In the genomic region with DNA sequence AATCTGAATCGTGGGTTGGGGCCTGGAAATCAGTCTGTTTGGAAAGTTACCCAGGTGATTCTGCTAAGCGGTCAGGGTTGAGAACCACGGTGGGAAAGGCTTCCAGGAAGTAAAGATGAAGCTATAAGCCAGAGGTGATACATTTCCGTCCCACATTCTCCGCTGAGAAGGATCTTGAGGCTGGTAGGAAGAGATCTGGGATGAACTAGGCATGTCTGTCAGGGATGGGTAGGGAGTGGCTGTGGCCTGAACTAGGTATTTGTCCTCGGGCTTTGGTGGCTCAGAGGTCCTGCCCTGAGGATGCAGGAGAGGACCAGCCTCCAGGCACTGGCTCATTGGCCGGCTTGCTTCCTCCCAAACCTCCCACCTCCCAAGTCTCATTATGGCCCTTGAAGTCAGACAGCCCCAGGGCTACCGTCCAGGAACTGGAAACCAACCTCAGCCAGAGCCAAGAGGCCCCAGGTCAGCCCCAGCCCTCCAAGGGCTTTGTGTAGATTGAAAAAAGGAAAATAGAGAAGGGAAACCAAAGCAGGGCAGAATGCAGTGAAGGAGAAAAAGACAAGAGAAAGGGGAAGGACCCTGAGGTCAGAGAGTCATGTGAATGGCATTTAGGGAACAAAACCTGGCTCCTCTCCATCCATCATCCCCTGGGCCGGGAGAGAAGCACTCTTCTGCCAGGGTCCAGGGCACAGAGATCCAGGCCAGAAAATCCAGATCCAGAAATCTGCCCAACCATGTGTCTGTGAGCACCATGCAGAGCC, we compare ENCODE assay signal across 11 cellular contexts.
DNase-seq lines count a peak whose midpoint lies in the region; ATAC-seq, FAIRE-seq and TF ChIP-seq lines count a peak whose summit lies in the region.
"Had no signal": no experiment of that assay in that cellular context is flagged by ENCODE, and none has a peak within 500 bp of the region (broad histone marks: within the 10 kb centered on the region; RNA-seq: fewer than 3 reads in every experiment).

No MANE protein-coding gene starts in this region.

- no peak for FAIRE-seq in GM12878 (lab: Jason Lieb, UNC)
- FAIRE-seq: bronchial epithelial cell, H54 had no signal

- H3K9ac ChIP-seq in GM12878 (ENCODE audit: control insufficient read depth, insufficient read depth, low read length) = peak overlapping the region; percentile 18
- H3K9ac ChIP-seq in mesenchymal stem cell (ENCODE audit: low read length) = no peak overlapping the region
- H3K9ac ChIP-seq in MM.1S (ENCODE audit: low read length) = no peak overlapping the region

- RAD21 ChIA-PET in GM12878 (lab: Charles Lee; ENCODE audit: unreplicated experiment) = interaction anchor here (1.2 to 1.6 kb wide), 3 partner anchors 25 to 122 kb away, joined by 3 to 4 read pairs (median 4); no protein-coding TSS in a partner anchor

- H2BK15ac ChIP-seq in mesenchymal stem cell (ENCODE audit: low read depth, poor library complexity, severe bottlenecking) = peak overlapping the region; percentile 73

- ATAC-seq in Right ventricle myocardium inferior (no peak), GM12878 (peak; percentile 72)
- no peak for ATAC-seq in activated CD4-positive, CD25-positive, alpha-beta regulatory T cell treated with anti-CD3 and anti-CD28 coated beads, Interleukin-2, amount 50 U/mL, for 24 hours

- intact Hi-C loops in Right ventricle myocardium inferior (cut with DNase I) (loop anchor here (10.0 kb wide), 1 partner anchor 252 kb away; no protein-coding TSS in a partner anchor), GM12878 (cut with micrococcal nuclease; ENCODE audit: unreplicated experiment) (loop anchor here (5.0 kb wide), 1 partner anchor 160 kb away; no protein-coding TSS in a partner anchor), vagina (cut with DNase I) (no loop called here)

- 55% methylated on average over 9 of the region's 9 CpGs for WGBS in GM12878 (ENCODE audit: insufficient coverage, insufficient replicate concordance, low lambda C conversion rate, missing lambda C conversion rate)
- 79% methylated on average over 9 of the region's 9 CpGs for WGBS in mesenchymal stem cell

- H2AFZ ChIP-seq in GM12878 (ENCODE audit: control insufficient read depth, low read depth, low read length) = peak overlapping the region; percentile 35
- peak overlapping the region; percentile 29 for H2AFZ ChIP-seq in mesenchymal stem cell (ENCODE audit: low read depth, low read length)
- no peak overlapping the region for H2AFZ ChIP-seq in MM.1S (ENCODE audit: low read length)

- peak overlapping the region; percentile 87 to 93 for H3K18ac ChIP-seq in mesenchymal stem cell (ENCODE audit: low read depth in 1 of 2, low read length in 2 of 2)

- no peak for TF ChIP-seq CTCF in cardiac muscle cell (IDR thresholded peaks at IDR 0.05; ENCODE audit: low read depth, low read length)
- no peak for TF ChIP-seq CTCF in GM12878 (IDR thresholded peaks at IDR 0.05 in 2 of 3, conservative IDR thresholded peaks at IDR 0.05 in 1 of 3; ENCODE audit: control insufficient read depth in 2 of 3, extremely low read depth in 1 of 3, insufficient read depth in 1 of 3, low read depth in 3 of 3, low read length in 3 of 3)
- TF ChIP-seq CTCF in vagina (IDR thresholded peaks at IDR 0.05) = no peak
- no peak for TF ChIP-seq CTCF in MM.1S (IDR thresholded peaks at IDR 0.05; ENCODE audit: low read length)

- no peaks in the 10 kb centered on the region for H3F3A ChIP-seq in MM.1S (ENCODE audit: insufficient read depth, low read length)

- peak overlapping the region; percentile 77 to 99 for H2BK12ac ChIP-seq in mesenchymal stem cell (ENCODE audit: low read length in 2 of 2)

- H3K14ac ChIP-seq in mesenchymal stem cell (ENCODE audit: low read length in 2 of 2) = no peak overlapping the region

- DNase-seq in cardiac muscle cell (ENCODE audit: low read depth in 1 of 2, low spot score in 1 of 2) (peak in 1 of 2 donors; percentile 44), Right ventricle myocardium inferior (ENCODE audit: missing footprints) (no peak), GM12878 (ENCODE audit: low read depth, low spot score) (peak; percentile 33), mesenchymal stem cell (no peak), vagina (ENCODE audit: extremely low spot score in 2 of 2) (no peak), NCI-H345 (lab: John Stamatoyannopoulos, UW) (no peak), MM.1S (no peak)

- no peaks in the 10 kb centered on the region for H3K79me2 ChIP-seq in GM12878 (ENCODE audit: control insufficient read depth, insufficient read depth, low read length)
- no peaks in the 10 kb centered on the region for H3K79me2 ChIP-seq in MM.1S (ENCODE audit: low read length)

- peak overlapping the region in 1 of 2 experiments; percentile 49 for H3K23ac ChIP-seq in mesenchymal stem cell (ENCODE audit: low read length in 2 of 2)

- POLR2A ChIA-PET in GM12878 (lab: Charles Lee) = no interaction called here

- H3K4me1 ChIP-seq in cardiac muscle cell (ENCODE audit: low read depth) (peaks cover 27% of the 10 kb centered on the region), GM12878 (ENCODE audit: control insufficient read depth, insufficient read depth, low read length) (peaks cover 40% of the 10 kb centered on the region), mesenchymal stem cell (ENCODE audit: control insufficient read depth, insufficient read depth, low read depth, low read length) (peaks cover 14% of the 10 kb centered on the region), vagina (peaks cover 65% of the 10 kb centered on the region), MM.1S (ENCODE audit: low read length) (no peaks in the 10 kb centered on the region)

- H3K27ac ChIP-seq in cardiac muscle cell (peak overlapping the region; percentile 45), GM12878 (ENCODE audit: control insufficient read depth, insufficient read depth) (peak overlapping the region; percentile 44), mesenchymal stem cell (ENCODE audit: low read length, poor library complexity, severe bottlenecking) (no peak overlapping the region), vagina (peak overlapping the region; percentile 82), MM.1S (ENCODE audit: low read length) (no peak overlapping the region)
- H3K27ac ChIP-seq: SK-N-MC had no signal

- peak overlapping the region; percentile 75 for H4K8ac ChIP-seq in mesenchymal stem cell (ENCODE audit: low read length)

- H4K20me1 ChIP-seq in GM12878 (ENCODE audit: control insufficient read depth, insufficient read depth) (no peaks in the 10 kb centered on the region), MM.1S (ENCODE audit: insufficient read depth, low read length) (no peaks in the 10 kb centered on the region)

- H3K79me1 ChIP-seq in mesenchymal stem cell (replicated peaks; ENCODE audit: low read length, poor library complexity, severe bottlenecking) = no peaks in the 10 kb centered on the region

- H3K4me3 ChIP-seq in cardiac muscle cell (no peak overlapping the region), GM12878 (no peak overlapping the region), mesenchymal stem cell (ENCODE audit: insufficient read depth in 1 of 2, low read depth in 1 of 2, low read length in 2 of 2) (no peak overlapping the region), vagina (no peak overlapping the region), MM.1S (ENCODE audit: low read length) (no peak overlapping the region)
- H3K4me3 ChIP-seq: SK-N-MC had no signal

- H2AK5ac ChIP-seq in mesenchymal stem cell (ENCODE audit: low read length, severe bottlenecking) = peak overlapping the region; percentile 44

- CTCF ChIA-PET in GM12878 (lab: Yijun Ruan, JAX) = interaction anchor here (0.5 to 2.1 kb wide), 5 partner anchors 19 to 435 kb away, joined by 3 to 9 read pairs (median 4); no protein-coding TSS in a partner anchor

- peak overlapping the region; percentile 52 for H4K91ac ChIP-seq in mesenchymal stem cell (ENCODE audit: low read length)

- H3K27me3 ChIP-seq in cardiac muscle cell (no peaks in the 10 kb centered on the region), GM12878 (replicated peaks in 1 of 2; ENCODE audit: control insufficient read depth in 2 of 2, insufficient read depth in 2 of 2, low read length in 1 of 2) (no peaks in the 10 kb centered on the region), mesenchymal stem cell (ENCODE audit: control insufficient read depth in 1 of 2, insufficient read depth in 1 of 2, low read length in 2 of 2) (no peaks in the 10 kb centered on the region), vagina (no peaks in the 10 kb centered on the region), MM.1S (replicated peaks; ENCODE audit: insufficient read depth, low read length) (no peaks in the 10 kb centered on the region)

- TF ChIP-seq EP300 in GM12878 (IDR thresholded peaks at IDR 0.05; ENCODE audit: borderline replicate concordance in 1 of 2, control insufficient read depth in 1 of 2, low read depth in 2 of 2, low read length in 2 of 2) = no peak

- no peaks in the 10 kb centered on the region for H3K9me3 ChIP-seq in cardiac muscle cell (ENCODE audit: low read depth)
- no peaks in the 10 kb centered on the region; the same call in 2 of the 3 replicates for H3K9me3 ChIP-seq in GM12878 (replicated peaks; ENCODE audit: control insufficient read depth, insufficient read depth, low read length)
- H3K9me3 ChIP-seq in mesenchymal stem cell (ENCODE audit: control insufficient read depth, low read length) = no peaks in the 10 kb centered on the region
- no peaks in the 10 kb centered on the region for H3K9me3 ChIP-seq in vagina
- H3K9me3 ChIP-seq in MM.1S (replicated peaks; ENCODE audit: insufficient read depth, low read length) = no peaks in the 10 kb centered on the region

- H3K36me3 ChIP-seq in cardiac muscle cell (no peaks in the 10 kb centered on the region), GM12878 (ENCODE audit: control insufficient read depth in 2 of 2, insufficient read depth in 2 of 2, low read length in 1 of 2) (no peaks in the 10 kb centered on the region), mesenchymal stem cell (ENCODE audit: control insufficient read depth in 1 of 2, insufficient read depth in 2 of 2, low read depth in 1 of 2, low read length in 2 of 2) (no peaks in the 10 kb centered on the region), vagina (no peaks in the 10 kb centered on the region), MM.1S (replicated peaks; ENCODE audit: insufficient read depth, low read length) (no peaks in the 10 kb centered on the region)

- TF ChIP-seq POLR2A in GM12878 (IDR thresholded peaks at IDR 0.05; ENCODE audit: low read depth, low read length) (no peak), vagina (IDR thresholded peaks at IDR 0.05) (no peak)

- H3K9me2 ChIP-seq in MM.1S (replicated peaks; ENCODE audit: insufficient read depth, low read length) = no peaks in the 10 kb centered on the region

- H2BK120ac ChIP-seq in mesenchymal stem cell (ENCODE audit: low read depth, low read length) = peak overlapping the region; percentile 50

- no TSS peak for BruUV-seq in GM12878 (replicated peaks; lab: Mats Ljungman, UMichigan)

- no peak overlapping the region for H2BK5ac ChIP-seq in mesenchymal stem cell (ENCODE audit: low read depth, low read length, poor library complexity, severe bottlenecking)

- SMC1A ChIA-PET in GM12878 (lab: Charles Lee; ENCODE audit: uncharacterized antibody, unreplicated experiment) = interaction anchor here (1.2 to 1.6 kb wide), 2 partner anchors 83 to 122 kb away, joined by 3 to 6 read pairs; no protein-coding TSS in a partner anchor

- H3K4ac ChIP-seq in mesenchymal stem cell (ENCODE audit: low read depth in 1 of 2, low read length in 2 of 2) = peak overlapping the region; percentile 70 to 86

- TF ChIP-seq RAD21 in GM12878 (IDR thresholded peaks at IDR 0.05; ENCODE audit: insufficient read depth, low read depth, low read length) = no peak

- H3K4me2 ChIP-seq in GM12878 (ENCODE audit: control insufficient read depth, insufficient read depth) = peak overlapping the region; percentile 3; the same call in 1 of the 2 replicates
- H3K4me2 ChIP-seq in mesenchymal stem cell (ENCODE audit: low read length, poor library complexity, severe bottlenecking) = no peak overlapping the region
- no peak overlapping the region for H3K4me2 ChIP-seq in MM.1S (ENCODE audit: low read depth, low read length)

- in situ Hi-C loops in GM12878 (cut with MboI) = no loop called here

Comparison
In these comparisons a context has a peak if more than half of its experiments do, and no peak if none do; other contexts are left out.
1. H3K27ac ChIP-seq: peak in cardiac muscle cell (single experiment), GM12878 (single experiment) and vagina (single experiment); none in mesenchymal stem cell (single experiment) and MM.1S (single experiment).